In the genomic region with DNA sequence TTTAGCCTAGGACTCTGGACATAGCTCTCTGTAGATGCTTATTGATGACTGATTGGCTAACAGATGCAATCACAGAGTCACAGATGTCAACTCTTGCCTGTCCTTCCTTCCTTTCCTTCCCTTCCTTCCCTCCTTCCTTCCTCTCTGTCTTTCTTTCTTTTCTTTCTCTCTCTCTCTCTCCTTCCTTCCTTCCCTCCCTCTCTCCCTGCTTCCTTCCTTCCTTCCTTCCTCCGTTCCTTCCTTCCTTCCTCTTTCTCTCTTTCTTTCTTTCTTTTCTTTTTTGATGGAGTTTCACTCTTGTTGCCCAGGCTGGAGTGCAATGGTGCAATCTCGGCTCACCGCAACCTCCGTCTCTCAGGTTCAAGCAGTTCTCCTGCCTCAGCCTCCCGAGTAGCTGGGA, we compare ENCODE assay signal across 29 cellular contexts.
"Had no signal": no experiment of that assay in that cellular context is flagged by ENCODE, and none has a peak within 500 bp of the region (broad histone marks: within the 10 kb centered on the region; RNA-seq: fewer than 3 reads in every experiment).

No MANE protein-coding gene starts in this region.

- H3K4me3 ChIP-seq: colonic mucosa, esophagus squamous epithelium, gastroesophageal sphincter, heart right ventricle had no signal

- H3K27me3 Mint-ChIP-seq: activated CD4-positive, alpha-beta T cell treated with anti-CD3 and anti-CD28 coated beads, Interleukin-2, amount 10 ng/mL, durations not matched to agents 7 days and 5 days; activated CD8-positive, alpha-beta T cell treated with anti-CD3 and anti-CD28 coated beads for 36 hours had no signal

- DNase-seq: activated CD4-positive, alpha-beta T cell treated with anti-CD3 and anti-CD28 coated beads for 36 hours; activated CD4-positive, alpha-beta T cell treated with anti-CD3 and anti-CD28 coated beads, Interleukin-2, amount 10 ng/mL, durations not matched to agents 7 days and 5 days; activated CD4-positive, alpha-beta T cell treated with anti-CD3 and anti-CD28 coated beads, Interleukin-2, amount 50 U/mL, for 4 hours; activated CD4-positive, CD25-positive, alpha-beta regulatory T cell; activated CD4-positive, CD25-positive, alpha-beta regulatory T cell treated with anti-CD3 and anti-CD28 coated beads, Interleukin-2, amount 50 U/mL, for 72 hours; activated CD8-positive, alpha-beta memory T cell treated with anti-CD3 and anti-CD28 coated beads for 24 hours; activated CD8-positive, alpha-beta T cell treated with anti-CD3 and anti-CD28 coated beads for 36 hours; activated effector memory CD4-positive, alpha-beta T cell treated with Interleukin-2 at 50 U/mL for 16 hours; activated gamma-delta T cell treated with Interleukin-2 at 50 U/mL for 16 hours; activated naive CD4-positive, alpha-beta T cell treated with anti-CD3 and anti-CD28 coated beads, Interleukin-2, amount 50 U/mL, for 16 hours; activated naive CD4-positive, alpha-beta T cell treated with Interleukin-2 at 50 U/mL for 16 hours; activated T-cell treated with anti-CD3 and anti-CD28 coated beads, Interleukin-2, amount 50 U/mL, for 4 hours; amniotic stem cell; anterior cingulate cortex; central memory CD4-positive, alpha-beta T cell; cerebellar nuclear complex; colonic mucosa; effector CD8-positive, alpha-beta T cell; esophagus squamous epithelium; foreskin melanocyte; heart right ventricle; T-helper 2 cell had no signal

- H3K36me3 Mint-ChIP-seq: activated naive CD8-positive, alpha-beta T cell had no signal

- H3K9me3 ChIP-seq: colonic mucosa, esophagus squamous epithelium, gastroesophageal sphincter had no signal

- H3K4me1 ChIP-seq: colonic mucosa, gastroesophageal sphincter had no signal

- H3K4me3 Mint-ChIP-seq: activated CD4-positive, alpha-beta T cell treated with anti-CD3 and anti-CD28 coated beads for 36 hours; activated CD4-positive, alpha-beta T cell treated with anti-CD3 and anti-CD28 coated beads, Interleukin-2, amount 10 ng/mL, durations not matched to agents 7 days and 5 days; activated CD8-positive, alpha-beta T cell treated with anti-CD3 and anti-CD28 coated beads for 36 hours; activated naive CD8-positive, alpha-beta T cell; activated T-cell treated with anti-CD3 and anti-CD28 coated beads, Interleukin-2, amount 50 U/mL, for 4 hours; activated T-helper 17 cell treated with anti-CD3 and anti-CD28 coated beads, Interleukin-2, amount 50 U/mL, for 72 hours had no signal

- H3K27me3 ChIP-seq: gastroesophageal sphincter had no signal

- H3K9me3 Mint-ChIP-seq: activated CD4-positive, alpha-beta T cell treated with anti-CD3 and anti-CD28 coated beads, Interleukin-2, amount 10 ng/mL, durations not matched to agents 7 days and 5 days; activated CD8-positive, alpha-beta T cell treated with anti-CD3 and anti-CD28 coated beads for 36 hours; activated T-cell treated with anti-CD3 and anti-CD28 coated beads, Interleukin-2, amount 50 U/mL, for 4 hours; activated T-helper 17 cell treated with anti-CD3 and anti-CD28 coated beads, Interleukin-2, amount 50 U/mL, for 72 hours had no signal

- H3K27ac Mint-ChIP-seq: activated CD4-positive, alpha-beta T cell treated with anti-CD3 and anti-CD28 coated beads for 36 hours; activated CD4-positive, alpha-beta T cell treated with anti-CD3 and anti-CD28 coated beads, Interleukin-2, amount 10 ng/mL, durations not matched to agents 7 days and 5 days; activated CD8-positive, alpha-beta T cell treated with anti-CD3 and anti-CD28 coated beads for 36 hours; activated naive CD8-positive, alpha-beta T cell; activated T-helper 17 cell treated with anti-CD3 and anti-CD28 coated beads, Interleukin-2, amount 50 U/mL, for 72 hours had no signal

- H3K4me1 Mint-ChIP-seq: activated CD4-positive, alpha-beta T cell treated with anti-CD3 and anti-CD28 coated beads for 36 hours; activated CD4-positive, alpha-beta T cell treated with anti-CD3 and anti-CD28 coated beads, Interleukin-2, amount 10 ng/mL, durations not matched to agents 7 days and 5 days; activated T-helper 17 cell treated with anti-CD3 and anti-CD28 coated beads, Interleukin-2, amount 50 U/mL, for 72 hours had no signal

- H3K36me3 ChIP-seq: colonic mucosa, esophagus squamous epithelium, gastroesophageal sphincter, heart right ventricle had no signal

- FAIRE-seq: astrocyte, endometrium, endothelial cell of umbilical vein had no signal

- H3K27ac ChIP-seq: colonic mucosa, epithelial cell of prostate, esophagus squamous epithelium, gastroesophageal sphincter, heart right ventricle had no signal
